Comparison of ENCODE assay signal across 8 cellular contexts in genomic region chr1:236142358-236143103, GRCh38. TPM values are rescaled to one million over a fixed set of nuclear protein-coding genes. Genes with fewer than 3 reads are reported as not detected.
DNase-seq lines count a peak whose midpoint lies in the region; ATAC-seq and TF ChIP-seq lines count a peak whose summit lies in the region.

TSS of gene GPR137B (plus strand) at chr1:236142539. CDS start at chr1:236142623, 84 bp downstream.

- CTCF ChIA-PET in IMR-90 (lab: Yijun Ruan, JAX) = no interaction called here

- peak within 1 kb of the TSS; percentile 82 for H3K27ac Mint-ChIP-seq in T-helper 2 cell treated with Interferon-gamma antibody and Interleukin-4, amounts not matched to agents 5 μg/mL and 100 μg/mL, for 36 hours

- no peaks in the 10 kb centered on the region; the same call in 1 of the 2 replicates for H3K9me3 ChIP-seq in IMR-90 (ENCODE audit: control insufficient read depth, insufficient read depth, low read length)
- H3K9me3 ChIP-seq in iPS DF 6.9 (ENCODE audit: control insufficient read depth, insufficient read depth, low read length) = no peaks in the 10 kb centered on the region
- H3K9me3 ChIP-seq in sigmoid colon = no peaks in the 10 kb centered on the region

- DNase-seq in Daoy (ENCODE audit: low read depth) = peak; percentile 82
- DNase-seq in IMR-90 = peak; percentile 54
- peak; percentile 69 for DNase-seq in T-helper 2 cell treated with Interferon-gamma antibody and Interleukin-4, amounts not matched to agents 5 μg/mL and 100 μg/mL, for 36 hours (ENCODE audit: low spot score)
- peak; percentile 39 for DNase-seq in astrocyte of the spinal cord (ENCODE audit: low read depth, low spot score)
- DNase-seq in iPS DF 6.9 (ENCODE audit: low read depth, low spot score) = no peak
- DNase-seq in sigmoid colon = no peak
- no peak for DNase-seq in SW 1271 (lab: John Stamatoyannopoulos, UW)

- in situ Hi-C loops in IMR-90 (cut with MboI; ENCODE audit: low sequenced_read_pairs) = no loop called here
- in situ Hi-C loops in astrocyte of the spinal cord (cut with HindIII; ENCODE audit: low sequenced_read_pairs) = no loop called here

- peak within 1 kb of the TSS; percentile 68 for H2AK5ac ChIP-seq in IMR-90 (ENCODE audit: low read depth, low read length)

- H3K4me3 ChIP-seq in IMR-90 (ENCODE audit: insufficient read depth, low read depth, low read length) (peak within 1 kb of the TSS; percentile 78), astrocyte of the spinal cord (ENCODE audit: low read depth, low read length) (peak within 1 kb of the TSS; percentile 70), iPS DF 6.9 (ENCODE audit: low read length) (peak within 1 kb of the TSS; percentile 66), sigmoid colon (peak within 1 kb of the TSS; percentile 60 to 91 (median 80))

- no peak for TF ChIP-seq CTCF in IMR-90 (conservative IDR thresholded peaks at IDR 0.05; ENCODE audit: low read depth, low read length)
- TF ChIP-seq CTCF in astrocyte of the spinal cord (IDR thresholded peaks at IDR 0.05; ENCODE audit: low read depth, low read length) = no peak
- no peak for TF ChIP-seq CTCF in sigmoid colon (IDR thresholded peaks at IDR 0.05)

- no peak within 1 kb of the TSS for H2BK5ac ChIP-seq in IMR-90 (ENCODE audit: low read depth, low read length, poor library complexity, severe bottlenecking)

- H2BK15ac ChIP-seq in IMR-90 (ENCODE audit: low read depth, low read length) = no peak within 1 kb of the TSS

- POLR2A ChIA-PET in IMR-90 (lab: Charles Lee; ENCODE audit: unreplicated experiment) = no interaction called here

- dilution Hi-C loops in IMR-90 (cut with HindIII; ENCODE audit: low sequenced_read_pairs, unreplicated experiment) = no loop called here

- H4K91ac ChIP-seq in IMR-90 (ENCODE audit: insufficient read depth, low read depth, low read length) = peak within 1 kb of the TSS; percentile 70; the same call in 1 of the 2 replicates

- H3K9me1 ChIP-seq in IMR-90 (ENCODE audit: insufficient read depth, low read length) = no peaks in the 10 kb centered on the region

- no TSS peak for BruUV-seq in IMR-90 (replicated peaks; lab: Mats Ljungman, UMichigan)

- peak within 1 kb of the TSS; percentile 90 for H3K23ac ChIP-seq in IMR-90 (ENCODE audit: low read depth, low read length)

- peak within 1 kb of the TSS; percentile 99 for H2AFZ ChIP-seq in IMR-90 (replicated peaks; ENCODE audit: low read length, poor library complexity)

- ATAC-seq in GM21526 (IDR thresholded peaks at IDR 0.05; ENCODE audit: low FRiP score, unreplicated experiment) (peak; percentile 57), IMR-90 (ENCODE audit: low read depth) (peak; percentile 76)

- H3K27me3 ChIP-seq in IMR-90 (ENCODE audit: control insufficient read depth, insufficient read depth, low read length) = peaks cover 27% of the 10 kb centered on the region
- H3K27me3 ChIP-seq in iPS DF 6.9 (ENCODE audit: control insufficient read depth, insufficient read depth, low read length) = peaks cover 23% of the 10 kb centered on the region
- H3K27me3 ChIP-seq in sigmoid colon = no peaks in the 10 kb centered on the region

- peak within 1 kb of the TSS in 1 of 2 experiments; percentile 86; a peak in 2 of 4 replicates for H4K8ac ChIP-seq in IMR-90 (ENCODE audit: low read depth in 2 of 2, low read length in 2 of 2)

- H4K20me1 ChIP-seq in IMR-90 (ENCODE audit: insufficient read depth, low read length) = peaks cover 7% of the 10 kb centered on the region

- peak within 1 kb of the TSS; percentile 75 for H3K4ac ChIP-seq in IMR-90 (ENCODE audit: low read depth, low read length)

- H3K18ac ChIP-seq in IMR-90 (ENCODE audit: low read depth, low read length) = no peak within 1 kb of the TSS

- H3K9ac ChIP-seq in IMR-90 (ENCODE audit: low read depth, low read length) = peak within 1 kb of the TSS; percentile 65

- H2AK9ac ChIP-seq in IMR-90 (replicated peaks; ENCODE audit: low read depth, low read length, poor library complexity) = peak within 1 kb of the TSS; percentile 79

- H2BK120ac ChIP-seq in IMR-90 (ENCODE audit: low read depth, low read length) = no peak within 1 kb of the TSS

- peak within 1 kb of the TSS; percentile 93 for H3K4me3 Mint-ChIP-seq in T-helper 2 cell treated with Interferon-gamma antibody and Interleukin-4, amounts not matched to agents 5 μg/mL and 100 μg/mL, for 36 hours

- H3K79me1 ChIP-seq in IMR-90 (ENCODE audit: low read depth in 1 of 2, low read length in 2 of 2) = peaks cover 6 to 9% of the 10 kb centered on the region in 2 experiments; a peak in 3 of 4 replicates

- H3K36me3 ChIP-seq in IMR-90 (ENCODE audit: control insufficient read depth, insufficient read depth, low read length) (0 out of 2 replicates have a peak, but pooled peaks cover 2% of the 10 kb centered on the region), iPS DF 6.9 (ENCODE audit: control insufficient read depth, insufficient read depth, low read length) (no peaks in the 10 kb centered on the region), sigmoid colon (no peaks in the 10 kb centered on the region)

- no peak within 1 kb of the TSS for H2BK20ac ChIP-seq in IMR-90 (ENCODE audit: low read depth, low read length)

- intact Hi-C loops in IMR-90 (cut with micrococcal nuclease) (loop anchor here (2.0 kb wide), 1 partner anchor 140 kb away; no protein-coding TSS in a partner anchor), sigmoid colon (cut with DNase I) (loop anchor here (5.0 kb wide), 1 partner anchor 140 kb away; the partner anchor contains the start of gene ERO1B)

- peak within 1 kb of the TSS; percentile 93 for H3K4me2 ChIP-seq in IMR-90 (ENCODE audit: low read depth, low read length)

- H3K36me3 Mint-ChIP-seq in T-helper 2 cell treated with Interferon-gamma antibody and Interleukin-4, amounts not matched to agents 5 μg/mL and 100 μg/mL, for 36 hours (ENCODE audit: low read depth) = no peaks in the 10 kb centered on the region

- H3K4me1 Mint-ChIP-seq in T-helper 2 cell treated with Interferon-gamma antibody and Interleukin-4, amounts not matched to agents 5 μg/mL and 100 μg/mL, for 36 hours (ENCODE audit: low read depth) = peaks cover 13% of the 10 kb centered on the region

- H3K27me3 Mint-ChIP-seq in T-helper 2 cell treated with Interferon-gamma antibody and Interleukin-4, amounts not matched to agents 5 μg/mL and 100 μg/mL, for 36 hours (ENCODE audit: low read depth) = peaks cover 47% of the 10 kb centered on the region

- 1% methylated on average over 42 of the region's 89 CpGs; no CpG with 5 or more reads in 1 of the 2 experiments for WGBS in IMR-90 (ENCODE audit: extremely low coverage in 2 of 2, insufficient read length in 1 of 2), 2 experiments
- WGBS in iPS DF 6.9 (ENCODE audit: insufficient coverage, insufficient read length) = no CpG with 5 or more reads among the region's 89 CpGs
- 1% methylated on average over 83 to 86 of the region's 89 CpGs for WGBS in sigmoid colon, 2 donors

- no peaks in the 10 kb centered on the region for H3K9me3 Mint-ChIP-seq in T-helper 2 cell treated with Interferon-gamma antibody and Interleukin-4, amounts not matched to agents 5 μg/mL and 100 μg/mL, for 36 hours

- no peak within 1 kb of the TSS for H4K5ac ChIP-seq in IMR-90 (ENCODE audit: low read depth, low read length)

- peak within 1 kb of the TSS; percentile 32; the same call in 1 of the 2 replicates for H3K56ac ChIP-seq in IMR-90 (ENCODE audit: extremely low read depth, insufficient read depth, low read length)

- TF ChIP-seq EP300 in sigmoid colon (IDR thresholded peaks at IDR 0.05) = no peak

- peaks cover 2% of the 10 kb centered on the region; the same call in 1 of the 2 replicates for H3K4me1 ChIP-seq in IMR-90 (ENCODE audit: control insufficient read depth, insufficient read depth, low read length)
- peaks cover 4% of the 10 kb centered on the region; the same call in 1 of the 2 replicates for H3K4me1 ChIP-seq in iPS DF 6.9 (ENCODE audit: control insufficient read depth, insufficient read depth, low read length)
- peaks cover 0 to 27% (median 17%) of the 10 kb centered on the region in 4 donors for H3K4me1 ChIP-seq in sigmoid colon

- H3K27ac ChIP-seq in IMR-90 (ENCODE audit: insufficient read depth, low read length) (peak within 1 kb of the TSS; percentile 26; the same call in 1 of the 2 replicates), iPS DF 6.9 (ENCODE audit: low read length) (no peak within 1 kb of the TSS), sigmoid colon (peak within 1 kb of the TSS; percentile 46 to 69 (median 66))

- no peak for TF ChIP-seq POLR2A in IMR-90 (IDR thresholded peaks at IDR 0.05; ENCODE audit: low read depth, low read length)
- no peak for TF ChIP-seq POLR2A in sigmoid colon (IDR thresholded peaks at IDR 0.05)

- TF ChIP-seq RAD21 in IMR-90 (IDR thresholded peaks at IDR 0.05; ENCODE audit: low read length) = no peak

- peak within 1 kb of the TSS; percentile 63; the same call in 1 of the 2 replicates for H3K14ac ChIP-seq in IMR-90 (replicated peaks; ENCODE audit: low read depth, low read length)

TF ChIP-seq in IMR-90, 13 proteins besides CTCF, POLR2A, EP300 and RAD21:
- TF ChIP-seq RCOR1 (IDR thresholded peaks at IDR 0.05; ENCODE audit: insufficient replicate concordance, low read length) (no peak), USF2 (IDR thresholded peaks at IDR 0.05; ENCODE audit: low read depth, low read length) (peak; percentile 43; the same call in 1 of the 2 replicates), RFX5 (IDR thresholded peaks at IDR 0.05; ENCODE audit: low read depth, low read length) (no peak)

RNA-seq across cellular contexts. Expression of gene GPR137B, which starts in this region (rescaled TPM):
- total RNA-seq in Daoy (2014; rRNA removed; shearing (Covaris generic)) = 4.6 and 12.2 TPM in 2 replicates
- total RNA-seq in IMR-90 (2012; rRNA removed) (4.5 and 5.3 TPM in 2 replicates), sigmoid colon (10 to 100 TPM in 3 of 4 donors, 1 to 10 TPM in 1; 9.2 to 25.5 (median 19.0) TPM)
- polyA plus RNA-seq in IMR-90 (2012; rRNA removed) (9.9 and 12.3 TPM in 2 replicates), sigmoid colon (10 to 100 TPM in 1 of 3 donors, 1 to 10 TPM in 2; 6.0 to 10.8 (median 8.8) TPM)
- 4.5 and 11.9 TPM in 2 replicates for polyA plus RNA-seq in IMR-90 (2012; cell fraction: cytosol; rRNA removed)
- 5.0 and 5.8 TPM in 2 replicates for polyA plus RNA-seq in IMR-90 (2012; cell fraction: nucleus; rRNA removed; ENCODE audit: low replicate concordance)

Comparison
In these comparisons a context has a peak if more than half of its experiments do, and no peak if none do; other contexts are left out.
1. DNase-seq: peak in Daoy (single experiment), IMR-90 (single experiment), T-helper 2 cell treated with Interferon-gamma antibody and Interleukin-4, amounts not matched to agents 5 μg/mL and 100 μg/mL, for 36 hours (single experiment) and astrocyte of the spinal cord (single experiment); none in iPS DF 6.9 (single experiment), sigmoid colon (single experiment) and SW 1271 (0 of 2).
2. Peak in every context shown above with its lines, with median percentiles within 50 percentile points of each other: H3K4me3 ChIP-seq.